In the genomic region with DNA sequence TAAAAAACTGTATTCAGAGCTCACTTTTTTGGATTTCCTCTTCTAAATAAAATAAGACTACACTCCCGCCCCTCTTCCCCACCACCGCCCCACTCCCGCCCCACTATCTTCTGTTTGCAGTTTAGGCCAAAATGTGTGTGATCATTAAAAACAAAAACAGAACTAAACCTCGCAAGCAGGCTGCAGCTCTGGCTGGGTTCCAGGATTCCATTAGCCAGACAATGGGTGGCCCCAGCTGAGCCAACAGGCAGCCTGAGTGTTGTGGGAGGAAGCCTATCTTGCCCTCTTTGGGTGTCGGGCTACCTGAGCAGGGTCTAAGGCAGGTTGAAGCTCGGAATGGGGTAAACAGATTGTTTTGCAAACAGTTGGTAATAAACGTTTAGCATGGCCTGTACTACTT, we compare ENCODE assay signal across 8 cellular contexts. TPM values are rescaled to one million over a fixed set of nuclear protein-coding genes. Genes with fewer than 3 reads are reported as not detected.
DNase-seq lines count a peak whose midpoint lies in the region; ATAC-seq and TF ChIP-seq lines count a peak whose summit lies in the region.

No MANE protein-coding gene starts in this region.

- TF ChIP-seq POLR2A in esophagus muscularis mucosa (IDR thresholded peaks at IDR 0.05; ENCODE audit: low read depth): no peak

- CTCF ChIA-PET in activated CD4-positive, alpha-beta memory T cell treated with anti-CD3 and anti-CD28 coated beads, Interleukin-2, amount 10 ng/mL, durations not matched to agents 7 days and 5 days (lab: Charles Lee): interaction anchor here (0.6 to 5.1 kb wide), 2 partner anchors 43 to 121 kb away, joined by 4 to 69 read pairs; a partner anchor contains a TSS

- H3K36me3 Mint-ChIP-seq in activated CD4-positive, alpha-beta memory T cell treated with anti-CD3 and anti-CD28 coated beads, Interleukin-2, amount 10 ng/mL, durations not matched to agents 7 days and 5 days (ENCODE audit: low read depth): no peaks in the 10 kb centered on the region

- ATAC-seq in heart right ventricle (peak; percentile 73 to 90 (median 84)), GM19455 (IDR thresholded peaks at IDR 0.05; ENCODE audit: unreplicated experiment) (no peak)

- TF ChIP-seq CTCF in heart right ventricle (IDR thresholded peaks at IDR 0.05) (no peak), esophagus muscularis mucosa (IDR thresholded peaks at IDR 0.05) (no peak)

- no peak overlapping the region for H3K27ac Mint-ChIP-seq in activated CD4-positive, alpha-beta memory T cell treated with anti-CD3 and anti-CD28 coated beads, Interleukin-2, amount 10 ng/mL, durations not matched to agents 7 days and 5 days

- no peaks in the 10 kb centered on the region for H3K9me3 ChIP-seq in SJSA1 (replicated peaks)
- no peaks in the 10 kb centered on the region for H3K9me3 ChIP-seq in heart right ventricle
- no peaks in the 10 kb centered on the region for H3K9me3 ChIP-seq in esophagus muscularis mucosa

- H3K27me3 ChIP-seq in SJSA1 (replicated peaks) (no peaks in the 10 kb centered on the region), heart right ventricle (no peaks in the 10 kb centered on the region), esophagus muscularis mucosa (no peaks in the 10 kb centered on the region)

- no peaks in the 10 kb centered on the region for H3K36me3 ChIP-seq in SJSA1
- H3K36me3 ChIP-seq in heart right ventricle: no peaks in the 10 kb centered on the region
- no peaks in the 10 kb centered on the region for H3K36me3 ChIP-seq in esophagus muscularis mucosa

- H3K27me3 Mint-ChIP-seq in activated CD4-positive, alpha-beta memory T cell treated with anti-CD3 and anti-CD28 coated beads, Interleukin-2, amount 10 ng/mL, durations not matched to agents 7 days and 5 days: no peaks in the 10 kb centered on the region

- intact Hi-C loops in heart right ventricle (cut with DNase I) (loop anchor here in 4 of 10 donors (1.0 to 5.0 kb wide), 2 partner anchors 42 kb away; a partner anchor contains a TSS), esophagus muscularis mucosa (cut with DNase I) (no loop called here)

- H3K4me1 Mint-ChIP-seq in activated CD4-positive, alpha-beta memory T cell treated with anti-CD3 and anti-CD28 coated beads, Interleukin-2, amount 10 ng/mL, durations not matched to agents 7 days and 5 days: peaks cover 27% of the 10 kb centered on the region

- no peak overlapping the region for H3K4me3 ChIP-seq in SJSA1
- H3K4me3 ChIP-seq in heart right ventricle: peak overlapping the region in 2 of 10 donors; percentile 6 to 14
- H3K4me3 ChIP-seq in esophagus muscularis mucosa: no peak overlapping the region

- WGBS in heart right ventricle, 2 donors: 27 to 41% methylated on average over 7 of the region's 7 CpGs
- WGBS in esophagus muscularis mucosa: 47% methylated on average over 6 of the region's 7 CpGs

- H3K27ac ChIP-seq in SJSA1: no peak overlapping the region
- peak overlapping the region; percentile 19 to 83 (median 68) for H3K27ac ChIP-seq in heart right ventricle
- peak overlapping the region in 1 of 4 donors; percentile 1 for H3K27ac ChIP-seq in esophagus muscularis mucosa (replicated peaks in 1 of 4)

- no peak overlapping the region for H3K4me3 Mint-ChIP-seq in activated CD4-positive, alpha-beta memory T cell treated with anti-CD3 and anti-CD28 coated beads, Interleukin-2, amount 10 ng/mL, durations not matched to agents 7 days and 5 days

- H3K9me3 Mint-ChIP-seq in activated CD4-positive, alpha-beta memory T cell treated with anti-CD3 and anti-CD28 coated beads, Interleukin-2, amount 10 ng/mL, durations not matched to agents 7 days and 5 days: no peaks in the 10 kb centered on the region

- H3K4me1 ChIP-seq in SJSA1 (replicated peaks): peaks cover 4% of the 10 kb centered on the region; the same call in 1 of the 2 replicates
- H3K4me1 ChIP-seq in heart right ventricle: peaks cover 0 to 57% (median 41%) of the 10 kb centered on the region in 9 donors
- H3K4me1 ChIP-seq in esophagus muscularis mucosa: peaks cover 19 to 25% (median 22%) of the 10 kb centered on the region in 4 donors

- POLR2A ChIA-PET in activated CD4-positive, alpha-beta memory T cell treated with anti-CD3 and anti-CD28 coated beads, Interleukin-2, amount 10 ng/mL, durations not matched to agents 7 days and 5 days (lab: Charles Lee): interaction anchor here (5.7 kb wide), 1 partner anchor 42 kb away, joined by 46 read pairs; a partner anchor contains a TSS

- TF ChIP-seq EP300 in esophagus muscularis mucosa (IDR thresholded peaks at IDR 0.05): no peak

- peak; percentile 9 to 25 for DNase-seq in NCI-H187 (lab: John Stamatoyannopoulos, UW)
- DNase-seq in NCI-H187 treated with DMSO at 0.1 percent for 48 hours (lab: John Stamatoyannopoulos, UW): no peak
- peak; percentile 40 to 60 for DNase-seq in SJSA1 (ENCODE audit: low read depth in 1 of 2, low spot score in 2 of 2)
- DNase-seq in heart right ventricle: peak; percentile 71 to 88
- DNase-seq in smooth muscle cell of the brain vasculature (ENCODE audit: low read depth, low spot score): peak; percentile 52
- DNase-seq in esophagus muscularis mucosa (ENCODE audit: extremely low spot score): no peak
- DNase-seq in activated CD4-positive, alpha-beta memory T cell treated with anti-CD3 and anti-CD28 coated beads, Interleukin-2, amount 10 ng/mL, durations not matched to agents 7 days and 5 days: no peak

RNA-seq across cellular contexts. Expression of a gene that starts 41.7 kb away (rescaled TPM):
- total RNA-seq in SJSA1 (2014; rRNA removed; shearing (Covaris generic)): 23.7 and 29.6 TPM in 2 replicates
- total RNA-seq in heart right ventricle (10 to 100 TPM in 8 of 10 donors, 1 to 10 TPM in 2; 6.9 to 21.4 (median 12.9) TPM), esophagus muscularis mucosa (10 to 100 TPM; 34.9 to 62.3 (median 52.4) TPM)
- 10 to 100 TPM; 11.5 to 19.9 TPM for polyA plus RNA-seq in heart right ventricle
- 10 to 100 TPM; 19.1 to 19.8 TPM for total RNA-seq in activated CD4-positive, alpha-beta memory T cell treated with anti-CD3 and anti-CD28 coated beads, Interleukin-2, amount 10 ng/mL, durations not matched to agents 7 days and 5 days

Comparison
In these comparisons a context has a peak if more than half of its experiments do, and no peak if none do; other contexts are left out.
1. DNase-seq: peak in NCI-H187 (2 of 2), SJSA1 (2 of 2), heart right ventricle (2 of 2) and smooth muscle cell of the brain vasculature (single experiment); none in NCI-H187 treated with DMSO at 0.1 percent for 48 hours (single experiment), esophagus muscularis mucosa (single experiment) and activated CD4-positive, alpha-beta memory T cell treated with anti-CD3 and anti-CD28 coated beads, Interleukin-2, amount 10 ng/mL, durations not matched to agents 7 days and 5 days (single experiment).